Comparison of ENCODE assay signal across 10 cellular contexts in the genomic region with DNA sequence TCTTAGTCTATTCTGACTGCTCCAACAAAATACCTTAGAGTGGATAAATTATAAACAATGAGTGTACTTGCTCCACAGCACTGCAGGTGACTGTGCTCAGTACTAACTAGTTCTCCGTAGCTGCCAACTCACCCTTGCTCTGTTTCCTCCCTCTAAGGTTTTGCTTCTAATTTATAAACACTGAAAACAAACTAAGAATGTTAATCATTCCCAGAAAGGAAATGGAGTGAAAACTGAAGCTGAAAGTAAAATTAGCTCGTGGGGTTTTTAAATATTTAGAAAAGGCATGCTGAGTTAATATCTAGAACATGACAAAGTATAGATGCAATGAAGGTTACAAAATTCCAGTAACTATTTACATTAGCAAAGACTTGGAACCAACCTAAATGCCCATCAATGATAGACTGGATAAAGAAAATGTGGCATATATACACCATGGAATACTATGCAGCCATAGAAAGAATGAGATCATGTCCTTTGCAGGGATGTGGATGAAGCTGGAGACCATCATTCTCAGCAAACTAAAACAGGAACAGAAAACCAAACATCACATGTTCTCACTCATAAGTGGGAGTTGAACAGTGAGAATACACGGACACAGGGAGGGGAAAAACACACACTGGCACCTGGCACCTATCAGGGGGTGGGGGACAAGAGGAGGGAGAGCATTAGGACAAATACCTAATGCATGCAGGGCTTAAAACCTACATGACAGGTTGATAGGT. TPM values are rescaled to one million over a fixed set of nuclear protein-coding genes. Genes with fewer than 3 reads are reported as not detected.
A peak's percentile ranks its signal among the peaks of the same experiment; 100 is the strongest.
DNase-seq lines count a peak whose midpoint lies in the region; ATAC-seq, FAIRE-seq and TF ChIP-seq lines count a peak whose summit lies in the region.
"Not testable (repeated sequence)": the region's sequence is repeated elsewhere in the genome, so short reads cannot be mapped to it uniquely, and the experiment has no call there.
"Had no signal": no experiment of that assay in that cellular context is flagged by ENCODE, and none has a peak within 500 bp of the region (broad histone marks: within the 10 kb centered on the region; RNA-seq: fewer than 3 reads in every experiment).

No MANE protein-coding gene starts in this region.

- not testable (repeated sequence) for H3K4me3 ChIP-seq in GM12878

- SMC1A ChIA-PET in GM12878 (lab: Charles Lee; ENCODE audit: uncharacterized antibody, unreplicated experiment): interaction anchor here (0.6 to 3.8 kb wide), 9 partner anchors 9 to 341 kb away, joined by 3 to 21 read pairs (median 4); no protein-coding TSS in a partner anchor

- H3K27me3 ChIP-seq in GM12878 (replicated peaks in 1 of 2; ENCODE audit: control insufficient read depth in 2 of 2, insufficient read depth in 2 of 2, low read length in 1 of 2): not testable (repeated sequence)

- H3K9me3 ChIP-seq in GM12878 (replicated peaks; ENCODE audit: control insufficient read depth, insufficient read depth, low read length): not testable (repeated sequence)

- DNase-seq in GM13976 (ENCODE audit: low spot score) (peak; percentile 31), GM19238 (ENCODE audit: insufficient read length, low spot score) (peak; percentile 27), GM12878 (ENCODE audit: low read depth, low spot score) (peak; percentile 48)
- peak; percentile 67 for DNase-seq in activated CD4-positive, alpha-beta memory T cell treated with anti-CD3 and anti-CD28 coated beads for 36 hours
- not testable (repeated sequence) for DNase-seq in stimulated activated effector memory CD8-positive, alpha-beta T cell treated with anti-CD3 and anti-CD28 coated beads, Interleukin-12 subunit alpha, Interleukin-12 subunit beta, amount 100 ng/mL, for 72 hours (ENCODE audit: low spot score in 2 of 2)

- peak; percentile 35 for FAIRE-seq in GM12878 (lab: Jason Lieb, UNC)

- H3K27me3 Mint-ChIP-seq in activated CD4-positive, alpha-beta memory T cell treated with anti-CD3 and anti-CD28 coated beads for 36 hours: not testable (repeated sequence)

- in situ Hi-C loops in GM13976 (cut with MboI; ENCODE audit: low sequenced_read_pairs, unreplicated experiment); GM12878 (cut with MboI): not testable (repeated sequence)

- peak; percentile 10; the same call in 1 of the 2 replicates for TF ChIP-seq RAD21 in GM12878 (IDR thresholded peaks at IDR 0.05; ENCODE audit: insufficient read depth, low read depth, low read length)

- TF ChIP-seq CTCF in GM13976 (IDR thresholded peaks at IDR 0.05; ENCODE audit: borderline replicate concordance, control extremely low read depth, extremely low read depth, insufficient read depth, missing control alignments); GM12878 (IDR thresholded peaks at IDR 0.05 in 2 of 3, conservative IDR thresholded peaks at IDR 0.05 in 1 of 3; ENCODE audit: control insufficient read depth in 2 of 3, extremely low read depth in 1 of 3, insufficient read depth in 1 of 3, low read depth in 3 of 3, low read length in 3 of 3): not testable (repeated sequence)

- H3K9me3 Mint-ChIP-seq in activated CD4-positive, alpha-beta memory T cell treated with anti-CD3 and anti-CD28 coated beads for 36 hours; stimulated activated effector memory CD8-positive, alpha-beta T cell treated with anti-CD3 and anti-CD28 coated beads, Interleukin-12 subunit alpha, Interleukin-12 subunit beta, amount 100 ng/mL, for 72 hours: not testable (repeated sequence)

- H3K4me3 Mint-ChIP-seq in activated CD4-positive, alpha-beta memory T cell treated with anti-CD3 and anti-CD28 coated beads for 36 hours: peak overlapping the region; percentile 24
- H3K4me3 Mint-ChIP-seq in stimulated activated effector memory CD8-positive, alpha-beta T cell treated with anti-CD3 and anti-CD28 coated beads, Interleukin-12 subunit alpha, Interleukin-12 subunit beta, amount 100 ng/mL, for 72 hours: peak overlapping the region; percentile 43

- H3K4me2 ChIP-seq in GM12878 (ENCODE audit: control insufficient read depth, insufficient read depth): peak overlapping the region; percentile 58; the same call in 1 of the 2 replicates

- ATAC-seq in GM21619 (IDR thresholded peaks at IDR 0.05; ENCODE audit: unreplicated experiment): peak; percentile 97
- peak; percentile 92 for ATAC-seq in HG02981 (IDR thresholded peaks at IDR 0.05; ENCODE audit: unreplicated experiment)
- peak; percentile 90 for ATAC-seq in HG03460 (IDR thresholded peaks at IDR 0.05; ENCODE audit: unreplicated experiment)
- ATAC-seq in GM12878: peak; percentile 96
- ATAC-seq in stimulated activated effector memory CD8-positive, alpha-beta T cell treated with anti-CD3 and anti-CD28 coated beads, Interleukin-12 subunit alpha, Interleukin-12 subunit beta, amount 100 ng/mL, for 72 hours: peak; percentile 98

- peaks cover 53% of the 10 kb centered on the region for H3K4me1 Mint-ChIP-seq in activated CD4-positive, alpha-beta memory T cell treated with anti-CD3 and anti-CD28 coated beads for 36 hours (ENCODE audit: low read depth)
- peaks cover 44% of the 10 kb centered on the region for H3K4me1 Mint-ChIP-seq in stimulated activated effector memory CD8-positive, alpha-beta T cell treated with anti-CD3 and anti-CD28 coated beads, Interleukin-12 subunit alpha, Interleukin-12 subunit beta, amount 100 ng/mL, for 72 hours

- H3K9ac ChIP-seq in GM12878 (ENCODE audit: control insufficient read depth, insufficient read depth, low read length): not testable (repeated sequence)

- H3K4me1 ChIP-seq in GM12878 (ENCODE audit: control insufficient read depth, insufficient read depth, low read length): not testable (repeated sequence)

- H2AFZ ChIP-seq in GM12878 (ENCODE audit: control insufficient read depth, low read depth, low read length): not testable (repeated sequence)

- H3K27ac Mint-ChIP-seq in activated CD4-positive, alpha-beta memory T cell treated with anti-CD3 and anti-CD28 coated beads for 36 hours: peak overlapping the region; percentile 72
- H3K27ac Mint-ChIP-seq in stimulated activated effector memory CD8-positive, alpha-beta T cell treated with anti-CD3 and anti-CD28 coated beads, Interleukin-12 subunit alpha, Interleukin-12 subunit beta, amount 100 ng/mL, for 72 hours: peak overlapping the region; percentile 66

- not testable (repeated sequence) for TF ChIP-seq EP300 in GM12878 (IDR thresholded peaks at IDR 0.05; ENCODE audit: borderline replicate concordance in 1 of 2, control insufficient read depth in 1 of 2, low read depth in 2 of 2, low read length in 2 of 2)

- not testable (repeated sequence) for H3K79me2 ChIP-seq in GM12878 (ENCODE audit: control insufficient read depth, insufficient read depth, low read length)

- RAD21 ChIA-PET in GM12878 (lab: Charles Lee; ENCODE audit: unreplicated experiment): interaction anchor here (1.0 to 1.4 kb wide), 3 partner anchors 10 to 259 kb away, joined by 3 to 5 read pairs (median 3); no protein-coding TSS in a partner anchor

- WGBS in GM12878 (ENCODE audit: insufficient coverage, insufficient replicate concordance, low lambda C conversion rate, missing lambda C conversion rate): 2% methylated on average over 3 of the region's 3 CpGs

- H3K36me3 Mint-ChIP-seq in activated CD4-positive, alpha-beta memory T cell treated with anti-CD3 and anti-CD28 coated beads for 36 hours; stimulated activated effector memory CD8-positive, alpha-beta T cell treated with anti-CD3 and anti-CD28 coated beads, Interleukin-12 subunit alpha, Interleukin-12 subunit beta, amount 100 ng/mL, for 72 hours: not testable (repeated sequence)

- H3K36me3 ChIP-seq in GM12878 (ENCODE audit: control insufficient read depth in 2 of 2, insufficient read depth in 2 of 2, low read length in 1 of 2): not testable (repeated sequence)

- intact Hi-C loops in activated CD4-positive, alpha-beta memory T cell treated with anti-CD3 and anti-CD28 coated beads for 36 hours (cut with micrococcal nuclease): loop anchor here (1.0 to 10.0 kb wide), 8 partner anchors 10 to 1715 kb away; no protein-coding TSS in a partner anchor
- intact Hi-C loops in GM12878 (cut with micrococcal nuclease; ENCODE audit: unreplicated experiment): loop anchor here (5.0 kb wide), 1 partner anchor 57 kb away; no protein-coding TSS in a partner anchor

- TF ChIP-seq POLR2A in GM12878 (IDR thresholded peaks at IDR 0.05; ENCODE audit: low read depth, low read length): not testable (repeated sequence)

- H4K20me1 ChIP-seq in GM12878 (ENCODE audit: control insufficient read depth, insufficient read depth): not testable (repeated sequence)

- POLR2A ChIA-PET in activated CD4-positive, alpha-beta memory T cell treated with anti-CD3 and anti-CD28 coated beads for 36 hours (lab: Charles Lee): interaction anchor here (1.0 to 1.9 kb wide), 6 partner anchors 10 to 235 kb away, joined by 3 to 17 read pairs (median 8); partner anchors contain the start of genes GBP1, GBP4 and GBP5
- POLR2A ChIA-PET in GM12878 (lab: Charles Lee): not testable (repeated sequence)

- not testable (repeated sequence) for H3K27ac ChIP-seq in GM12878 (ENCODE audit: control insufficient read depth, insufficient read depth)

- CTCF ChIA-PET in activated CD4-positive, alpha-beta memory T cell treated with anti-CD3 and anti-CD28 coated beads for 36 hours (lab: Charles Lee): interaction anchor here (0.6 to 2.4 kb wide), 8 partner anchors 11 to 215 kb away, joined by 3 to 11 read pairs (median 4); no protein-coding TSS in a partner anchor
- CTCF ChIA-PET in GM12878 (lab: Yijun Ruan, JAX): not testable (repeated sequence)

- not testable (repeated sequence) for BruUV-seq in GM12878 (replicated peaks; lab: Mats Ljungman, UMichigan)

RNA-seq across cellular contexts. Expression of gene GBP5, which starts 27.2 kb away (rescaled TPM):
- 10 to 100 TPM; 95.1 to 95.7 TPM for total RNA-seq in activated CD4-positive, alpha-beta memory T cell treated with anti-CD3 and anti-CD28 coated beads for 36 hours
- total RNA-seq in GM12878 (2013; cell fraction: nucleolus; rRNA removed): 2.9 and 3.5 TPM in 2 replicates
- total RNA-seq in GM12878 (2014; rRNA removed) (0.17 and 0.60 TPM in 2 replicates), GM12878 (2014; rRNA removed; fragmentation: Illumina TruSeq; extraction: Trizol) (0.40 and 0.74 TPM in 2 replicates), GM12878 (2021) (0.44 and 0.56 TPM in 2 replicates)
- polyA plus RNA-seq in GM12878 (2011; ENCODE audit: low read depth): 1.3 TPM
- polyA plus RNA-seq in GM12878 (2011; rRNA removed) (0.50 and 0.53 TPM in 2 replicates), GM12878 (2014; fragmentation: Illumina TruSeq; extraction: Trizol) (0.31 and 0.78 TPM in 2 replicates), GM12878 (2014; fragmentation: Nextera tagmentation; extraction: Ambion mirVana) (under 1 TPM; 0.29 to 0.55 TPM), GM12878 (2014; rRNA removed) (0.37 and 0.72 TPM in 2 replicates), GM12878 (2016; fragmentation: Nextera tagmentation; extraction: Ambion mirVana) (1 to 10 TPM in 1 of 2 experiments, under 1 TPM in 1; 0.35 to 1.0 TPM)
- 0.13 and 0.20 TPM in 2 replicates for polyA plus RNA-seq in GM12878 (2011; cell fraction: cytosol; rRNA removed)
- 0.51 TPM in 2 replicates for polyA plus RNA-seq in GM12878 (2011; cell fraction: nucleus; rRNA removed)
- 1.8 TPM in 2 replicates for polyA plus RNA-seq in GM12878 (2012)
- polyA minus RNA-seq in GM12878 (2011; rRNA and poly(A)+ RNA removed): 0.26 and 0.73 TPM in 2 replicates
- polyA minus RNA-seq in GM12878 (2011; cell fraction: cytosol; rRNA and poly(A)+ RNA removed): not detected in 2 replicates
- 0.19 and 0.36 TPM in 2 replicates for polyA minus RNA-seq in GM12878 (2011; cell fraction: nucleus; rRNA and poly(A)+ RNA removed)
- total RNA-seq: H7, HepG2 had no signal

Comparison
In these comparisons a context has a peak if more than half of its experiments do, and no peak if none do; other contexts are left out.
1. RNA of gene GBP5, which starts 27.2 kb away (total RNA-seq): 95.1 to 95.7 TPM in activated CD4-positive, alpha-beta memory T cell treated with anti-CD3 and anti-CD28 coated beads for 36 hours; 0.17 to 3.5 TPM in GM12878; every median in the first group is over 10 times any median in the second.
2. Peak in every context shown above with its lines, with median percentiles within 50 percentile points of each other: ATAC-seq.